13 cellular contexts compared by ENCODE assay signal in genomic region chr7:20270867-20271266, GRCh38. TPM values are rescaled to one million over a fixed set of nuclear protein-coding genes. Genes with fewer than 3 reads are reported as not detected.
DNase-seq lines count a peak whose midpoint lies in the region; ATAC-seq, FAIRE-seq and TF ChIP-seq lines count a peak whose summit lies in the region.
"Had no signal": no experiment of that assay in that cellular context is flagged by ENCODE, and none has a peak within 500 bp of the region (broad histone marks: within the 10 kb centered on the region; RNA-seq: fewer than 3 reads in every experiment).

No MANE protein-coding gene starts in this region.

- H3K27ac ChIP-seq in OCI-LY1 (ENCODE audit: low read depth, low read length, poor library complexity, severe bottlenecking) = no peak overlapping the region
- H3K27ac ChIP-seq in CD8-positive, alpha-beta memory T cell (ENCODE audit: low read depth, low read length) = no peak overlapping the region
- H3K27ac ChIP-seq: BLaER1 treated with 17β-estradiol and CSF1 and Interleukin-3, amounts not matched to agents 10 nM and 100 nM; neural progenitor cell had no signal

- TF ChIP-seq CTCF in GM20000 (IDR thresholded peaks at IDR 0.05; ENCODE audit: extremely low read depth, missing control alignments) (no peak), OCI-LY1 (IDR thresholded peaks at IDR 0.05; ENCODE audit: low read length) (no peak)

- H3K9ac ChIP-seq in OCI-LY1 (ENCODE audit: low read length) = no peak overlapping the region
- H3K9ac ChIP-seq: BLaER1 treated with 17β-estradiol and CSF1 and Interleukin-3, amounts not matched to agents 10 nM and 100 nM; neural progenitor cell had no signal

- H3K4me1 ChIP-seq in OCI-LY1 (ENCODE audit: insufficient read depth, low read length, severe bottlenecking) = peaks cover 27% of the 10 kb centered on the region
- no peaks in the 10 kb centered on the region for H3K4me1 ChIP-seq in CD8-positive, alpha-beta memory T cell (ENCODE audit: insufficient read depth, low read length)
- H3K4me1 ChIP-seq: BLaER1 treated with 17β-estradiol and CSF1 and Interleukin-3, amounts not matched to agents 10 nM and 100 nM had no signal

- no peaks in the 10 kb centered on the region for H3K9me3 Mint-ChIP-seq in CD8-positive, alpha-beta memory T cell

- no peak overlapping the region for H3K4me2 ChIP-seq in OCI-LY1 (ENCODE audit: low read length)
- H3K4me2 ChIP-seq: BLaER1 treated with 17β-estradiol and CSF1 and Interleukin-3, amounts not matched to agents 10 nM and 100 nM; neural progenitor cell had no signal

- no peaks in the 10 kb centered on the region for H3K27me3 ChIP-seq in OCI-LY1 (ENCODE audit: insufficient read depth, low read length)
- H3K27me3 ChIP-seq in CD8-positive, alpha-beta memory T cell (ENCODE audit: insufficient read depth, low read length, poor library complexity, severe bottlenecking) = no peaks in the 10 kb centered on the region
- H3K27me3 ChIP-seq: BLaER1 treated with 17β-estradiol and CSF1 and Interleukin-3, amounts not matched to agents 10 nM and 100 nM; neural progenitor cell had no signal

- peaks cover 0 to 7% (median 0%) of the 10 kb centered on the region in 3 donors for H3K4me1 Mint-ChIP-seq in CD8-positive, alpha-beta memory T cell

- no peaks in the 10 kb centered on the region for H3K79me2 ChIP-seq in OCI-LY1 (ENCODE audit: insufficient read depth, low read length)

- H3K4me3 ChIP-seq in OCI-LY1 (ENCODE audit: low read depth, low read length, poor library complexity, severe bottlenecking) = no peak overlapping the region
- no peak overlapping the region for H3K4me3 ChIP-seq in CD8-positive, alpha-beta memory T cell (ENCODE audit: low read length)
- H3K4me3 ChIP-seq: BLaER1 treated with 17β-estradiol and CSF1 and Interleukin-3, amounts not matched to agents 10 nM and 100 nM; neural progenitor cell had no signal

- H3K36me3 Mint-ChIP-seq in CD8-positive, alpha-beta memory T cell = no peaks in the 10 kb centered on the region

- no peaks in the 10 kb centered on the region for H3F3A ChIP-seq in OCI-LY1 (ENCODE audit: insufficient read depth, low read length)

- H3K4me3 Mint-ChIP-seq in CD8-positive, alpha-beta memory T cell = peak overlapping the region in 2 of 7 donors; percentile 2 to 50
- H3K4me3 Mint-ChIP-seq: neural progenitor cell had no signal

- peak overlapping the region; percentile 22; the same call in 1 of the 2 replicates for H2AFZ ChIP-seq in OCI-LY1 (ENCODE audit: low read length)
- H2AFZ ChIP-seq: neural progenitor cell had no signal

- CTCF ChIA-PET in CD8-positive, alpha-beta memory T cell (lab: Charles Lee) = no interaction called here

- FAIRE-seq in RCC 7860 (lab: Jason Lieb, UNC) = no peak
- FAIRE-seq: islet of Langerhans had no signal

- H3K9me2 ChIP-seq in OCI-LY1 (ENCODE audit: low read depth, low read length) = no peaks in the 10 kb centered on the region

- ATAC-seq in GM18508 (IDR thresholded peaks at IDR 0.05; ENCODE audit: insufficient read depth, unreplicated experiment) (peak; percentile 95), HG02973 (IDR thresholded peaks at IDR 0.05; ENCODE audit: unreplicated experiment) (peak; percentile 52)

- POLR2A ChIA-PET in CD8-positive, alpha-beta memory T cell (lab: Charles Lee) = no interaction called here

- DNase-seq in GM20000 (ENCODE audit: low spot score) (peak; percentile 41), NCI-H2227 (lab: John Stamatoyannopoulos, UW; ENCODE audit: unreplicated experiment) (no peak), RCC 7860 (ENCODE audit: low spot score) (no peak)
- no peak for DNase-seq in CD8-positive, alpha-beta memory T cell
- no peak for DNase-seq in stimulated activated naive CD4-positive, alpha-beta T cell treated with Interleukin-2 at 50 U/mL for 16 hours (lab: John Stamatoyannopoulos, UW)
- DNase-seq: KBM-7; stimulated activated CD4-positive, alpha-beta T cell treated with anti-CD3 and anti-CD28 coated beads, Interleukin-1b, Interleukin-23, amount 100 ng/mL, for 48 hours had no signal

- H3K36me3 ChIP-seq in OCI-LY1 (ENCODE audit: insufficient read depth, low read length) = no peaks in the 10 kb centered on the region
- H3K36me3 ChIP-seq in CD8-positive, alpha-beta memory T cell (ENCODE audit: insufficient read depth, low read length) = no peaks in the 10 kb centered on the region
- H3K36me3 ChIP-seq: BLaER1 treated with 17β-estradiol and CSF1 and Interleukin-3, amounts not matched to agents 10 nM and 100 nM; neural progenitor cell had no signal

- no peak overlapping the region for H3K27ac Mint-ChIP-seq in CD8-positive, alpha-beta memory T cell

- H3K9me3 ChIP-seq in OCI-LY1 (ENCODE audit: low read length) = no peaks in the 10 kb centered on the region
- no peaks in the 10 kb centered on the region for H3K9me3 ChIP-seq in CD8-positive, alpha-beta memory T cell (ENCODE audit: low read length)

- no peaks in the 10 kb centered on the region for H4K20me1 ChIP-seq in OCI-LY1 (ENCODE audit: insufficient read depth, low read length)
- H4K20me1 ChIP-seq: BLaER1 treated with 17β-estradiol and CSF1 and Interleukin-3, amounts not matched to agents 10 nM and 100 nM had no signal

- peaks cover 0 to 4% of the 10 kb centered on the region in 2 donors for H3K27me3 Mint-ChIP-seq in CD8-positive, alpha-beta memory T cell

RNA-seq across cellular contexts. Expression of gene MACC1, which starts 53.7 kb away (rescaled TPM):
- total RNA-seq in CD8-positive, alpha-beta memory T cell = under 1 TPM; 0.37 to 0.86 TPM
- 0.08 TPM for polyA plus RNA-seq in CD8-positive, alpha-beta memory T cell

RNA-seq across cellular contexts. Expression of gene ITGB8, which starts 59.8 kb away (rescaled TPM):
- under 1 TPM; 0.11 to 0.27 TPM for total RNA-seq in CD8-positive, alpha-beta memory T cell
- polyA plus RNA-seq in CD8-positive, alpha-beta memory T cell = not detected
